ENCODE assay signal across 8 cellular contexts in the genomic region with DNA sequence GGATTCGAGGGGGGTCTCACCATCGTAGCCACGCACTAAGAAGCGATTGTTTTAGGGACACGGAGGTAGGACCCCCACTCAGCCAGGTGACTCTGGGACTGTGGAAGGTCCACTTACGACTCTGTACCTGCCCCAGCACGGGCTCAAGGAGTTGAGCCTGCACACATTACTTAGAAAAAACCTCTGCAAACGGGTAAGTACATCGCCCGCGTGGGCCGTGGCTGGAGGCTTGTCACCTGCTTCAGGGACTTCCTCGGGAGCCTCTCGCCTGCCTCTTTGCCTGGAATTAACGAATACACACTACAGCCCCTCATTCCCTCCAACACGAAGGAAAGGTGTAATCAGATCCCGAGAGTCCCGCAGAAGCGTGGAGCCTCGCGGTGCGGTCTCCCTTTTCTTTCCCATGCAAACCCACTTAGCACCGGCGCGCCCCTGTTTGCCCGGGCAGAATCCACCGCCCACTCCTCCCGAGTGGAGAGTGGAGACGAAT. TPM values are rescaled to one million over a fixed set of nuclear protein-coding genes. Genes with fewer than 3 reads are reported as not detected.
DNase-seq lines count a peak whose midpoint lies in the region; ATAC-seq, FAIRE-seq and TF ChIP-seq lines count a peak whose summit lies in the region.

No MANE protein-coding gene starts in this region.

- peak overlapping the region; percentile 99 to 100 for H3K4me2 ChIP-seq in H1 (ENCODE audit: insufficient read depth in 1 of 2, low read depth in 2 of 2, low read length in 2 of 2)

- WGBS in H1 (ENCODE audit: extremely low coverage in 1 of 2, insufficient coverage in 1 of 2, insufficient read length in 1 of 2, insufficient replicate concordance in 2 of 2, low coverage in 1 of 2, low lambda C conversion rate in 2 of 2, missing lambda C conversion rate in 1 of 2), 2 experiments = 3% methylated on average over 25 of the region's 29 CpGs; no CpG with 5 or more reads in 1 of the 2 experiments

- H2BK15ac ChIP-seq in H1 (ENCODE audit: low read length) = no peak overlapping the region

- H3K27me3 ChIP-seq in Panc1 (ENCODE audit: control insufficient read depth, insufficient read depth, low read length) = peaks cover 20% of the 10 kb centered on the region
- H3K27me3 ChIP-seq in H1 (replicated peaks in 1 of 4; ENCODE audit: control insufficient read depth in 3 of 4, extremely low read depth in 1 of 4, insufficient read depth in 3 of 4, low read length in 3 of 4) = no peaks in the 10 kb centered on the region
- H3K27me3 ChIP-seq in neuron (ENCODE audit: insufficient read depth, low read length) = no peaks in the 10 kb centered on the region

- no peak overlapping the region for H2BK120ac ChIP-seq in H1 (replicated peaks; ENCODE audit: low read depth, low read length)

- H3K9ac ChIP-seq in H1 (replicated peaks in 1 of 4; ENCODE audit: extremely low read depth in 1 of 4, low read depth in 3 of 4, low read length in 3 of 4) = peak overlapping the region; percentile 74 to 88 (median 82)

- peak overlapping the region; percentile 53 for H3K4me3 ChIP-seq in GM12864 (ENCODE audit: low read depth, low read length)
- peak overlapping the region; percentile 53 to 56 for H3K4me3 ChIP-seq in Panc1 (ENCODE audit: low read depth in 2 of 2, low read length in 2 of 2)
- peak overlapping the region; percentile 84 to 96 (median 92) for H3K4me3 ChIP-seq in H1 (ENCODE audit: extremely low read depth in 1 of 4, insufficient read depth in 2 of 4, low read depth in 3 of 4, low read length in 4 of 4)
- peak overlapping the region; percentile 65 for H3K4me3 ChIP-seq in neuron (ENCODE audit: low read length)

- H3K14ac ChIP-seq in H1 (ENCODE audit: insufficient read length) = no peak overlapping the region

- peaks cover 55 to 70% of the 10 kb centered on the region in 2 experiments for H3K79me2 ChIP-seq in H1 (ENCODE audit: control insufficient read depth in 1 of 2, insufficient read depth in 2 of 2, low read length in 2 of 2)

- no peak for FAIRE-seq in H1 (lab: Jason Lieb, UNC)

- H3K4ac ChIP-seq in H1 (replicated peaks; ENCODE audit: insufficient read length, low read depth, low read length) = no peak overlapping the region

- in situ Hi-C loops in Panc1 (cut with HindIII; ENCODE audit: low pct_unique_long_range_greater_than_20kb, low sequenced_read_pairs) = no loop called here

- peak overlapping the region; percentile 73; the same call in 1 of the 2 replicates for H2BK5ac ChIP-seq in H1 (ENCODE audit: low read depth, low read length)

- POLR2A ChIA-PET in Panc1 (lab: Charles Lee) = no interaction called here
- POLR2A ChIA-PET in H1 (lab: Charles Lee; ENCODE audit: partially characterized antibody) = interaction anchor here (2.5 to 17.7 kb wide), 4 partner anchors 8 to 101 kb away, joined by 8 to 108 read pairs (median 33); no protein-coding TSS in a partner anchor
- POLR2A ChIA-PET in RWPE1 (lab: Yijun Ruan, JAX; ENCODE audit: low non-redundant PET) = no interaction called here

- H3K23me2 ChIP-seq in H1 (ENCODE audit: low read depth, low read length) = peaks cover 32% of the 10 kb centered on the region

- no peak for TF ChIP-seq POLR2A in H1 (IDR thresholded peaks at IDR 0.05; ENCODE audit: control extremely low read depth in 1 of 2, low read depth in 2 of 2, low read length in 2 of 2)

- peak overlapping the region; percentile 71 for H4K91ac ChIP-seq in H1 (replicated peaks; ENCODE audit: insufficient read length, low read length)

- no peak overlapping the region for H2AK5ac ChIP-seq in H1 (ENCODE audit: low read depth, low read length)

- H4K5ac ChIP-seq in H1 (ENCODE audit: insufficient read length, low read depth, low read length) = peak overlapping the region; percentile 80

- H3K36me3 ChIP-seq in Panc1 (ENCODE audit: control insufficient read depth, insufficient read depth, low read length) (no peaks in the 10 kb centered on the region; the same call in 1 of the 2 replicates), H1 (ENCODE audit: control insufficient read depth in 2 of 4, insufficient read depth in 4 of 4, low read length in 3 of 4) (peaks cover 2 to 52% (median 21%) of the 10 kb centered on the region in 4 experiments; a peak in 6 of 8 replicates), neuron (ENCODE audit: insufficient read depth, low read length) (peaks cover 11% of the 10 kb centered on the region)

- H3K9me3 ChIP-seq in Panc1 (ENCODE audit: control insufficient read depth, insufficient read depth, low read depth, low read length) = no peaks in the 10 kb centered on the region
- H3K9me3 ChIP-seq in H1 (ENCODE audit: insufficient read depth in 2 of 2, low read depth in 1 of 2, low read length in 1 of 2) = no peaks in the 10 kb centered on the region
- H3K9me3 ChIP-seq in neuron (ENCODE audit: low read length) = no peaks in the 10 kb centered on the region

- TF ChIP-seq CTCF in GM12864 (IDR thresholded peaks at IDR 0.05; ENCODE audit: low read depth, low read length, missing control alignments) (no peak), Panc1 (IDR thresholded peaks at IDR 0.05) (no peak), H1 (IDR thresholded peaks at IDR 0.05; ENCODE audit: control extremely low read depth in 1 of 3, insufficient read depth in 1 of 3, low read depth in 1 of 3, low read length in 3 of 3) (no peak), RWPE1 (conservative IDR thresholded peaks at IDR 0.05; ENCODE audit: low read depth) (no peak)

- no peak overlapping the region for H2BK12ac ChIP-seq in H1 (ENCODE audit: low read depth, low read length)

- H3K56ac ChIP-seq in H1 (replicated peaks; ENCODE audit: insufficient read length, low read depth, low read length) = peak overlapping the region; percentile 63

- peak overlapping the region; percentile 86 for H3K18ac ChIP-seq in H1 (ENCODE audit: extremely low read depth, low read length)

- BruUV-seq in Panc1 (replicated peaks; lab: Mats Ljungman, UMichigan) = no TSS peak

- H3K4me1 ChIP-seq in Panc1 (ENCODE audit: control insufficient read depth, insufficient read depth, low read length) (peaks cover 11% of the 10 kb centered on the region), H1 (replicated peaks in 1 of 4; ENCODE audit: control insufficient read depth in 3 of 4, insufficient read depth in 4 of 4, low read length in 3 of 4) (peaks cover 9 to 31% (median 19%) of the 10 kb centered on the region in 4 experiments), neuron (ENCODE audit: insufficient read depth, low read length) (peaks cover 48% of the 10 kb centered on the region)

- CTCF ChIA-PET in Panc1 (lab: Charles Lee) = no interaction called here
- CTCF ChIA-PET in H1 (lab: Charles Lee; ENCODE audit: partially characterized antibody) = interaction anchor here (2.8 to 15.1 kb wide), 4 partner anchors 20 to 101 kb away, joined by 12 to 164 read pairs (median 84); no protein-coding TSS in a partner anchor
- CTCF ChIA-PET in RWPE1 (lab: Yijun Ruan, JAX) = no interaction called here

- peaks cover 38 to 42% of the 10 kb centered on the region in 2 experiments for H4K20me1 ChIP-seq in H1 (replicated peaks in 1 of 2; ENCODE audit: control insufficient read depth in 1 of 2, insufficient read depth in 2 of 2, low read length in 2 of 2)

- H4K8ac ChIP-seq in H1 (ENCODE audit: extremely low read depth, insufficient read depth, low read length) = no peak overlapping the region; the same call in 1 of the 2 replicates

- no peak for TF ChIP-seq RAD21 in H1 (IDR thresholded peaks at IDR 0.05 in 1 of 2, conservative IDR thresholded peaks at IDR 0.05 in 1 of 2; ENCODE audit: low read depth in 2 of 2, low read length in 2 of 2)

- ATAC-seq in Panc1 = no peak

- DNase-seq in GM12864 (ENCODE audit: low read depth) = no peak
- no peak for DNase-seq in Panc1 (ENCODE audit: low read depth, low spot score)
- no peak for DNase-seq in H1 (ENCODE audit: low read depth in 1 of 2, low spot score in 2 of 2)
- DNase-seq in medulla oblongata (ENCODE audit: extremely low spot score) = no peak
- no peak for DNase-seq in NCI-H774 (lab: John Stamatoyannopoulos, UW)
- no peak for DNase-seq in RWPE1 (ENCODE audit: low spot score)
- DNase-seq in NK-92 (lab: John Stamatoyannopoulos, UW; ENCODE audit: unreplicated experiment) = no peak

- no peak overlapping the region for H3K23ac ChIP-seq in H1 (ENCODE audit: insufficient read length)

- H2AFZ ChIP-seq in H1 (ENCODE audit: low read length) (no peak overlapping the region), neuron (ENCODE audit: low read depth, low read length) (peak overlapping the region; percentile 51)

- intact Hi-C loops in Panc1 (cut with micrococcal nuclease; ENCODE audit: unreplicated experiment) = no loop called here

- TF ChIP-seq EP300 in H1 (IDR thresholded peaks at IDR 0.05; ENCODE audit: borderline replicate concordance in 1 of 2, low read depth in 2 of 2, low read length in 2 of 2) = no peak

- no peaks in the 10 kb centered on the region for H3K79me1 ChIP-seq in H1 (ENCODE audit: low read depth, low read length)

- H2BK20ac ChIP-seq in H1 (ENCODE audit: low read length) = no peak overlapping the region

- H3K27ac ChIP-seq in Panc1 (ENCODE audit: low read length) (no peak overlapping the region), H1 (ENCODE audit: low read depth, low read length) (peak overlapping the region; percentile 51; the same call in 1 of the 2 replicates), RWPE1 (no peak overlapping the region)

TF ChIP-seq in H1, 55 proteins besides CTCF, POLR2A, EP300 and RAD21 (continues in another document):
- TF ChIP-seq MAFK (IDR thresholded peaks at IDR 0.05; ENCODE audit: low read depth, low read length) (no peak), SP1 (IDR thresholded peaks at IDR 0.05; ENCODE audit: low read depth, low read length) (no peak), GTF2F1 (IDR thresholded peaks at IDR 0.05; ENCODE audit: borderline replicate concordance, low read depth, low read length) (no peak), HDAC2 (IDR thresholded peaks at IDR 0.05; ENCODE audit: borderline replicate concordance in 1 of 2, low read depth in 2 of 2, low read length in 2 of 2) (no peak), KDM4A (IDR thresholded peaks at IDR 0.05; ENCODE audit: low read depth, low read length, severe bottlenecking) (no peak), TAF7 (optimal IDR thresholded peaks at IDR 0.05; ENCODE audit: borderline replicate concordance, low read depth, low read length) (peak; percentile 26), POU5F1 (IDR thresholded peaks at IDR 0.05; ENCODE audit: low read depth, low read length) (no peak), SP2 (IDR thresholded peaks at IDR 0.05; ENCODE audit: low read length) (no peak), JUN (IDR thresholded peaks at IDR 0.05; ENCODE audit: low read depth, low read length) (no peak)

RNA-seq across cellular contexts. Expression of a gene that starts 0.8 kb away (rescaled TPM):
- 32.3 TPM for total RNA-seq in Panc1 (2021; ENCODE audit: unreplicated experiment)
- 34.7 TPM for polyA plus RNA-seq in Panc1 (2012; ENCODE audit: insufficient read length)
- total RNA-seq in H1 (2021; fragmentation: NEBNext Ultra II Directional; extraction: Animal tissue kit (Norgen Biotek cat#: 25700)) = 925 and 945 TPM in 2 replicates
- 638 and 872 TPM in 2 replicates for polyA plus RNA-seq in H1 (2011; rRNA removed)
- 613 TPM for polyA plus RNA-seq in H1 (2011; cell fraction: cytosol; rRNA removed)
- 1,168 TPM for polyA plus RNA-seq in H1 (2011; cell fraction: nucleus; rRNA removed)
- polyA plus RNA-seq in H1 (2012, experiment 1 of 2) = 630 to 776 TPM (median 695 TPM) in 4 replicates
- 245 TPM for polyA plus RNA-seq in H1 (2012, experiment 2 of 2)
- 1,216 TPM for polyA plus RNA-seq in H1 (2013, experiment 1 of 2)
- polyA plus RNA-seq in H1 (2013, experiment 2 of 2) = 1,270 TPM
- polyA minus RNA-seq in H1 (2011; rRNA and poly(A)+ RNA removed) = 937 and 993 TPM in 2 replicates
- polyA minus RNA-seq in H1 (2011; cell fraction: cytosol; rRNA and poly(A)+ RNA removed) = 707 TPM
- 436 TPM for polyA minus RNA-seq in H1 (2011; cell fraction: nucleus; rRNA and poly(A)+ RNA removed)

Comparison
In these comparisons a context has a peak if more than half of its experiments do, and no peak if none do; other contexts are left out.
1. RNA of a gene that starts 0.8 kb away (total RNA-seq): 925 to 945 TPM in H1; 32.3 TPM in Panc1 (single experiment); every median in the first group is over 10 times any median in the second.
2. Peak in every context shown above with its lines, with median percentiles within 50 percentile points of each other: H3K4me3 ChIP-seq.